In the genomic region with DNA sequence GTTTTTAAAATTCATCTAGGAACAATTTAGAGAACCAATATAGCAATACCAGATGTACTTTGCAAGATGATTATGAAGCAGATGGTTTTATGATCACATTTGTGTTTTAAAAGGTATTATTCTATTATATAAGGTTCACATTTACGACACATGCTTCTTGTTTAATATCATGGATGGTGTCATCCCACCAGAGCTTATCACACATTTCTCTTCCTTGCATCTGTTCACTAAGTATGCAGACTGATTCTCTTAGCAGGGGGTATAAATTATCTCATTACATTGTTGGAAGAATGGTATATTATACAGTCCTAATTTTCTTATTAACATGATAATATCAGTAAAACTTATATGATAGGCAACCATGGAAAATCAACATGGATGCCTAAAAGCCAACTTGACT, we compare ENCODE assay signal across 25 cellular contexts.
"Had no signal": no experiment of that assay in that cellular context is flagged by ENCODE, and none has a peak within 500 bp of the region (broad histone marks: within the 10 kb centered on the region; RNA-seq: fewer than 3 reads in every experiment).

No MANE protein-coding gene starts in this region.

- DNase-seq: activated B cell treated with CpG ODN at 0.5 μM for 24 hours; activated CD4-positive, alpha-beta memory T cell treated with anti-CD3 and anti-CD28 coated beads for 36 hours; activated CD4-positive, alpha-beta T cell treated with anti-CD3 and anti-CD28 coated beads for 36 hours; activated CD4-positive, alpha-beta T cell treated with anti-CD3 and anti-CD28 coated beads, Interleukin-2, amount 10 ng/mL, durations not matched to agents 24 days and 14 days; activated CD8-positive, alpha-beta memory T cell treated with anti-CD3 and anti-CD28 coated beads, Interleukin-2, amount 10 ng/mL, durations not matched to agents 7 days and 5 days; activated CD8-positive, alpha-beta memory T cell treated with anti-CD3 and anti-CD28 coated beads, Interleukin-2, amount 50 U/mL, for 4 hours; activated CD8-positive, alpha-beta T cell treated with anti-CD3 and anti-CD28 coated beads, Interleukin-2, amount 10 ng/mL, durations not matched to agents 7 days and 5 days; activated gamma-delta T cell; activated naive CD4-positive, alpha-beta T cell; activated naive CD4-positive, alpha-beta T cell treated with anti-CD3 and anti-CD28 coated beads, Interleukin-2, amount 10 ng/mL, durations not matched to agents 7 days and 5 days; activated naive CD8-positive, alpha-beta T cell treated with anti-CD3 and anti-CD28 coated beads, Interleukin-2, amount 10 ng/mL, durations not matched to agents 7 days and 5 days; activated T-cell treated with anti-CD3 and anti-CD28 coated beads, Interleukin-2, amount 50 U/mL, for 24 hours; activated T-cell treated with anti-CD3 and anti-CD28 coated beads, Interleukin-2, amount 50 U/mL, for 72 hours; central memory CD4-positive, alpha-beta T cell; cerebellar nuclear complex; colonic mucosa; effector CD8-positive, alpha-beta T cell; esophagus squamous epithelium; heart left ventricle; T-helper 17 cell; T1000; WERI-Rb-1 had no signal

- H3K27me3 Mint-ChIP-seq: activated naive CD4-positive, alpha-beta T cell treated with anti-CD3 and anti-CD28 coated beads, Interleukin-2, amount 10 ng/mL, durations not matched to agents 7 days and 5 days; brain had no signal

- H3K4me3 Mint-ChIP-seq: activated B cell treated with CpG ODN at 0.5 μM for 24 hours; activated CD4-positive, alpha-beta memory T cell treated with anti-CD3 and anti-CD28 coated beads for 36 hours; activated CD4-positive, alpha-beta T cell treated with anti-CD3 and anti-CD28 coated beads for 36 hours; activated CD4-positive, alpha-beta T cell treated with anti-CD3 and anti-CD28 coated beads, Interleukin-2, amount 10 ng/mL, durations not matched to agents 24 days and 14 days; activated CD8-positive, alpha-beta memory T cell treated with anti-CD3 and anti-CD28 coated beads, Interleukin-2, amount 10 ng/mL, durations not matched to agents 7 days and 5 days; activated CD8-positive, alpha-beta T cell treated with anti-CD3 and anti-CD28 coated beads, Interleukin-2, amount 10 ng/mL, durations not matched to agents 7 days and 5 days; activated naive CD4-positive, alpha-beta T cell treated with anti-CD3 and anti-CD28 coated beads, Interleukin-2, amount 10 ng/mL, durations not matched to agents 7 days and 5 days; activated naive CD8-positive, alpha-beta T cell treated with anti-CD3 and anti-CD28 coated beads, Interleukin-2, amount 10 ng/mL, durations not matched to agents 7 days and 5 days; activated T-cell treated with anti-CD3 and anti-CD28 coated beads, Interleukin-2, amount 50 U/mL, for 24 hours; activated T-cell treated with anti-CD3 and anti-CD28 coated beads, Interleukin-2, amount 50 U/mL, for 72 hours; brain; T-helper 17 cell; T-helper 2 cell treated with Interferon-gamma antibody and Interleukin-4, amounts not matched to agents 5 μg/mL and 100 μg/mL, for 36 hours had no signal

- H3K4me1 Mint-ChIP-seq: activated B cell treated with CpG ODN at 0.5 μM for 24 hours; activated CD4-positive, alpha-beta T cell treated with anti-CD3 and anti-CD28 coated beads for 36 hours; activated CD4-positive, alpha-beta T cell treated with anti-CD3 and anti-CD28 coated beads, Interleukin-2, amount 10 ng/mL, durations not matched to agents 24 days and 14 days; activated CD8-positive, alpha-beta memory T cell treated with anti-CD3 and anti-CD28 coated beads, Interleukin-2, amount 10 ng/mL, durations not matched to agents 7 days and 5 days; activated naive CD4-positive, alpha-beta T cell treated with anti-CD3 and anti-CD28 coated beads, Interleukin-2, amount 10 ng/mL, durations not matched to agents 7 days and 5 days; activated naive CD8-positive, alpha-beta T cell treated with anti-CD3 and anti-CD28 coated beads, Interleukin-2, amount 10 ng/mL, durations not matched to agents 7 days and 5 days; brain had no signal

- H3K27ac Mint-ChIP-seq: activated B cell treated with CpG ODN at 0.5 μM for 24 hours; activated CD4-positive, alpha-beta memory T cell treated with anti-CD3 and anti-CD28 coated beads for 36 hours; activated CD4-positive, alpha-beta T cell treated with anti-CD3 and anti-CD28 coated beads for 36 hours; activated CD4-positive, alpha-beta T cell treated with anti-CD3 and anti-CD28 coated beads, Interleukin-2, amount 10 ng/mL, durations not matched to agents 24 days and 14 days; activated CD8-positive, alpha-beta memory T cell treated with anti-CD3 and anti-CD28 coated beads, Interleukin-2, amount 10 ng/mL, durations not matched to agents 7 days and 5 days; activated CD8-positive, alpha-beta T cell treated with anti-CD3 and anti-CD28 coated beads, Interleukin-2, amount 10 ng/mL, durations not matched to agents 7 days and 5 days; activated naive CD4-positive, alpha-beta T cell treated with anti-CD3 and anti-CD28 coated beads, Interleukin-2, amount 10 ng/mL, durations not matched to agents 7 days and 5 days; activated naive CD4-positive, alpha-beta T cell treated with anti-CD3 and anti-CD28 coated beads, Interleukin-2, amount 50 U/mL, for 72 hours; activated naive CD8-positive, alpha-beta T cell treated with anti-CD3 and anti-CD28 coated beads, Interleukin-2, amount 10 ng/mL, durations not matched to agents 7 days and 5 days; activated T-cell treated with anti-CD3 and anti-CD28 coated beads, Interleukin-2, amount 50 U/mL, for 24 hours; activated T-cell treated with anti-CD3 and anti-CD28 coated beads, Interleukin-2, amount 50 U/mL, for 72 hours; brain; T-helper 17 cell; T-helper 2 cell treated with Interferon-gamma antibody and Interleukin-4, amounts not matched to agents 5 μg/mL and 100 μg/mL, for 36 hours had no signal

- H3K36me3 Mint-ChIP-seq: activated CD4-positive, alpha-beta memory T cell treated with anti-CD3 and anti-CD28 coated beads for 36 hours; activated CD8-positive, alpha-beta memory T cell treated with anti-CD3 and anti-CD28 coated beads, Interleukin-2, amount 10 ng/mL, durations not matched to agents 7 days and 5 days; activated naive CD4-positive, alpha-beta T cell treated with anti-CD3 and anti-CD28 coated beads, Interleukin-2, amount 10 ng/mL, durations not matched to agents 7 days and 5 days; activated naive CD4-positive, alpha-beta T cell treated with anti-CD3 and anti-CD28 coated beads, Interleukin-2, amount 50 U/mL, for 72 hours; activated naive CD8-positive, alpha-beta T cell treated with anti-CD3 and anti-CD28 coated beads, Interleukin-2, amount 10 ng/mL, durations not matched to agents 7 days and 5 days; brain had no signal

- H3K9me3 Mint-ChIP-seq: activated B cell treated with CpG ODN at 0.5 μM for 24 hours; activated CD4-positive, alpha-beta memory T cell treated with anti-CD3 and anti-CD28 coated beads for 36 hours; activated CD4-positive, alpha-beta T cell treated with anti-CD3 and anti-CD28 coated beads, Interleukin-2, amount 10 ng/mL, durations not matched to agents 24 days and 14 days; activated naive CD4-positive, alpha-beta T cell treated with anti-CD3 and anti-CD28 coated beads, Interleukin-2, amount 10 ng/mL, durations not matched to agents 7 days and 5 days; activated naive CD4-positive, alpha-beta T cell treated with anti-CD3 and anti-CD28 coated beads, Interleukin-2, amount 50 U/mL, for 72 hours; activated naive CD8-positive, alpha-beta T cell treated with anti-CD3 and anti-CD28 coated beads, Interleukin-2, amount 10 ng/mL, durations not matched to agents 7 days and 5 days; activated T-cell treated with anti-CD3 and anti-CD28 coated beads, Interleukin-2, amount 50 U/mL, for 24 hours; activated T-cell treated with anti-CD3 and anti-CD28 coated beads, Interleukin-2, amount 50 U/mL, for 72 hours; brain; T-helper 2 cell treated with Interferon-gamma antibody and Interleukin-4, amounts not matched to agents 5 μg/mL and 100 μg/mL, for 36 hours had no signal
